In genomic region chr5:62111428-62111827, GRCh38 we compare ENCODE assay signal across 25 cellular contexts.
A peak's percentile ranks its signal among the peaks of the same experiment; 100 is the strongest.
DNase-seq lines count a peak whose midpoint lies in the region; ATAC-seq and TF ChIP-seq lines count a peak whose summit lies in the region.
"Had no signal": no experiment of that assay in that cellular context is flagged by ENCODE, and none has a peak within 500 bp of the region (broad histone marks: within the 10 kb centered on the region; RNA-seq: fewer than 3 reads in every experiment).

No MANE protein-coding gene starts in this region.

- no peak overlapping the region for H3K27ac Mint-ChIP-seq in glutamatergic neuron (ENCODE audit: unreplicated experiment)
- H3K27ac Mint-ChIP-seq: CD8-positive, alpha-beta T cell; GM23338 had no signal

- no peak for DNase-seq in SK-N-SH
- DNase-seq in GM23248 = peak; percentile 31
- peak; percentile 45 for DNase-seq in adipocyte (ENCODE audit: low read depth)
- no peak for DNase-seq in osteoblast (ENCODE audit: insufficient read length, low spot score, missing footprints)
- no peak for DNase-seq in nucleus accumbens (lab: John Stamatoyannopoulos, UW)
- no peak for DNase-seq in GM10248 (ENCODE audit: extremely low spot score)
- no peak for DNase-seq in glutamatergic neuron
- DNase-seq: 8988T; AML-193; C1 segment of cervical spinal cord; CD8-positive, alpha-beta T cell; KBM-7; NCI-H1105; NCI-H146; NCI-H2029; NCI-H345; NCI-H524; NCI-H774; NK-92 treated with Interleukin-12 subunit alpha and Interleukin-12 subunit beta, amount 100 ng/mL, for 24 hours; OCI-M1 had no signal

- H3K27me3 ChIP-seq in SK-N-SH (ENCODE audit: insufficient read depth) = no peaks in the 10 kb centered on the region
- H3K27me3 ChIP-seq in GM23248 (replicated peaks; ENCODE audit: insufficient read depth) = no peaks in the 10 kb centered on the region; the same call in 1 of the 2 replicates
- H3K27me3 ChIP-seq in adipocyte (replicated peaks; ENCODE audit: control insufficient read depth, insufficient read depth, low read length) = peaks cover 2% of the 10 kb centered on the region
- no peaks in the 10 kb centered on the region for H3K27me3 ChIP-seq in osteoblast (ENCODE audit: insufficient read depth, low read length)
- H3K27me3 ChIP-seq: SJSA1 had no signal

- ATAC-seq in SK-N-SH treated with all-trans-retinoic acid at 6 μM for 48 hours = no peak
- ATAC-seq: CD8-positive, alpha-beta T cell; GM23338; Right ventricle myocardium inferior had no signal

- H3K9me2 ChIP-seq in SK-N-SH (no peaks in the 10 kb centered on the region), GM23248 (ENCODE audit: insufficient read depth) (no peaks in the 10 kb centered on the region)

- no peaks in the 10 kb centered on the region for H4K20me1 ChIP-seq in SK-N-SH (ENCODE audit: insufficient read depth)
- H4K20me1 ChIP-seq in GM23248 (ENCODE audit: insufficient read depth) = no peaks in the 10 kb centered on the region
- H4K20me1 ChIP-seq in osteoblast (ENCODE audit: insufficient read depth, low read length) = no peaks in the 10 kb centered on the region

- H3K4me1 ChIP-seq in SK-N-SH (ENCODE audit: control insufficient read depth in 1 of 2, insufficient read depth in 2 of 2, low read depth in 1 of 2, low read length in 1 of 2) = no peaks in the 10 kb centered on the region
- peaks cover 17% of the 10 kb centered on the region for H3K4me1 ChIP-seq in GM23248 (ENCODE audit: insufficient read depth)
- H3K4me1 ChIP-seq in adipocyte (ENCODE audit: control insufficient read depth, insufficient read depth, low read length) = peaks cover 5% of the 10 kb centered on the region
- peaks cover 15% of the 10 kb centered on the region for H3K4me1 ChIP-seq in osteoblast (ENCODE audit: insufficient read depth, low read length)
- H3K4me1 ChIP-seq: HAP-1, SJSA1 had no signal

- H3K4me3 Mint-ChIP-seq in glutamatergic neuron (ENCODE audit: unreplicated experiment) = no peak overlapping the region
- H3K4me3 Mint-ChIP-seq: CD8-positive, alpha-beta T cell; GM23338 had no signal

- TF ChIP-seq EP300 in SK-N-SH (IDR thresholded peaks at IDR 0.05; ENCODE audit: borderline replicate concordance in 1 of 2, low read depth in 1 of 2, low read length in 1 of 2) = no peak

- no peaks in the 10 kb centered on the region for H3K9me3 ChIP-seq in SK-N-SH
- no peaks in the 10 kb centered on the region for H3K9me3 ChIP-seq in GM23248 (ENCODE audit: low read depth)
- no peaks in the 10 kb centered on the region for H3K9me3 ChIP-seq in adipocyte (ENCODE audit: control insufficient read depth, low read length)
- H3K9me3 ChIP-seq in osteoblast (ENCODE audit: low read depth, low read length) = no peaks in the 10 kb centered on the region
- H3K9me3 ChIP-seq: HAP-1, SJSA1 had no signal

- H3K27ac ChIP-seq in SK-N-SH (ENCODE audit: low read depth in 2 of 2, low read length in 1 of 2) (no peak overlapping the region), GM23248 (no peak overlapping the region), osteoblast (ENCODE audit: low read depth, low read length) (peak overlapping the region; percentile 45)
- H3K27ac ChIP-seq: SJSA1 had no signal

- H2AFZ ChIP-seq in SK-N-SH (ENCODE audit: low read depth) (no peak overlapping the region), GM23248 (no peak overlapping the region), osteoblast (ENCODE audit: low read length) (no peak overlapping the region)
- H2AFZ ChIP-seq: GM23338 had no signal

- in situ Hi-C loops in GM23248 (cut with MboI) = no loop called here

- H3K27me3 Mint-ChIP-seq in glutamatergic neuron (ENCODE audit: unreplicated experiment) = no peaks in the 10 kb centered on the region

- CTCF ChIA-PET in SK-N-SH (lab: Yijun Ruan, JAX) (interaction anchor here (0.9 kb wide), 1 partner anchor 8 kb away, joined by 3 read pairs; no protein-coding TSS in a partner anchor), GM10248 (lab: Yijun Ruan, JAX) (no interaction called here)

- H3K9ac ChIP-seq in SK-N-SH (no peak overlapping the region), GM23248 (no peak overlapping the region), adipocyte (ENCODE audit: low read length) (no peak overlapping the region)

- POLR2A ChIA-PET in SK-N-SH (lab: Yijun Ruan, JAX) (no interaction called here), GM10248 (lab: Yijun Ruan, JAX) (no interaction called here)

- H3F3A ChIP-seq in SK-N-SH (replicated peaks; ENCODE audit: insufficient read depth) (peaks cover 3% of the 10 kb centered on the region), GM23248 (ENCODE audit: insufficient read depth) (no peaks in the 10 kb centered on the region)

- H3K4me2 ChIP-seq in SK-N-SH (no peak overlapping the region), GM23248 (ENCODE audit: unreplicated experiment) (no peak overlapping the region), osteoblast (ENCODE audit: insufficient read depth, low read length) (no peak overlapping the region)
- H3K4me2 ChIP-seq: GM23338 had no signal

- TF ChIP-seq CTCF in SK-N-SH (IDR thresholded peaks at IDR 0.05) (no peak), osteoblast (IDR thresholded peaks at IDR 0.05; ENCODE audit: extremely low read depth, low read depth, low read length) (no peak), GM10248 (IDR thresholded peaks at IDR 0.05; ENCODE audit: control extremely low read depth, extremely low read depth, low read depth, missing control alignments) (no peak), glutamatergic neuron (IDR thresholded peaks at IDR 0.05; ENCODE audit: partially characterized antibody, unreplicated experiment) (no peak)

- H3K4me3 ChIP-seq in SK-N-SH (ENCODE audit: low read depth in 2 of 2, low read length in 1 of 2) (no peak overlapping the region), GM23248 (no peak overlapping the region), adipocyte (ENCODE audit: low read length) (no peak overlapping the region), osteoblast (ENCODE audit: insufficient read depth, low read length) (no peak overlapping the region)
- H3K4me3 ChIP-seq: GM23338, HAP-1, SJSA1 had no signal

- H3K4me1 Mint-ChIP-seq in glutamatergic neuron (ENCODE audit: low read depth, unreplicated experiment) = no peaks in the 10 kb centered on the region
- H3K4me1 Mint-ChIP-seq: GM23338 had no signal

- H3K36me3 Mint-ChIP-seq in glutamatergic neuron (ENCODE audit: unreplicated experiment) = no peaks in the 10 kb centered on the region
- H3K36me3 Mint-ChIP-seq: CD8-positive, alpha-beta T cell had no signal

- TF ChIP-seq RAD21 in SK-N-SH (IDR thresholded peaks at IDR 0.05; ENCODE audit: low read length) = no peak

- peaks cover 2% of the 10 kb centered on the region for H3K9me3 Mint-ChIP-seq in glutamatergic neuron (ENCODE audit: unreplicated experiment)
- H3K9me3 Mint-ChIP-seq: CD8-positive, alpha-beta T cell; GM23338 had no signal

- H3K36me3 ChIP-seq in SK-N-SH (replicated peaks in 1 of 2; ENCODE audit: control insufficient read depth in 1 of 2, insufficient read depth in 2 of 2, low read length in 1 of 2) = no peaks in the 10 kb centered on the region
- H3K36me3 ChIP-seq in GM23248 (ENCODE audit: low read depth) = no peaks in the 10 kb centered on the region
- no peaks in the 10 kb centered on the region for H3K36me3 ChIP-seq in adipocyte (ENCODE audit: control insufficient read depth, insufficient read depth, low read length, severe bottlenecking)
- no peaks in the 10 kb centered on the region for H3K36me3 ChIP-seq in osteoblast (ENCODE audit: insufficient read depth, low read length)
- H3K36me3 ChIP-seq: HAP-1, SJSA1 had no signal

- H3K79me2 ChIP-seq in SK-N-SH (ENCODE audit: insufficient read depth) (no peaks in the 10 kb centered on the region), GM23248 (ENCODE audit: insufficient read depth) (no peaks in the 10 kb centered on the region), osteoblast (ENCODE audit: insufficient read depth, low read length) (no peaks in the 10 kb centered on the region)

TF ChIP-seq in SK-N-SH treated with all-trans-retinoic acid at 6 μM for 48 hours, 23 proteins besides CTCF, POLR2A, EP300 and RAD21 (continues in another document):
- TF ChIP-seq POU6F1 (CRISPR knock-in tag; IDR thresholded peaks at IDR 0.05; ENCODE audit: borderline replicate concordance, low read depth) = no peak
- TF ChIP-seq CSDC2 (CRISPR knock-in tag; IDR thresholded peaks at IDR 0.05) = no peak
- TF ChIP-seq ZNF8 (CRISPR knock-in tag; IDR thresholded peaks at IDR 0.05) = no peak
- no peak for TF ChIP-seq TOX (CRISPR knock-in tag; IDR thresholded peaks at IDR 0.05; ENCODE audit: borderline replicate concordance)
- peak; percentile 50 for TF ChIP-seq ISL1 (CRISPR knock-in tag; IDR thresholded peaks at IDR 0.05)

TF ChIP-seq in SK-N-SH, 30 proteins besides CTCF, POLR2A, EP300 and RAD21 (continues in another document):
- TF ChIP-seq MXI1 (IDR thresholded peaks at IDR 0.05; ENCODE audit: low read depth, low read length) (no peak), PBX3 (IDR thresholded peaks at IDR 0.05) (no peak), CHD2 (IDR thresholded peaks at IDR 0.05; ENCODE audit: low read length, partially characterized antibody) (no peak), FOXM1 (IDR thresholded peaks at IDR 0.05; ENCODE audit: low read depth) (no peak), TCF12 (IDR thresholded peaks at IDR 0.05) (no peak), RXRA (IDR thresholded peaks at IDR 0.05; ENCODE audit: borderline replicate concordance, low read depth) (no peak), ZBTB33 (IDR thresholded peaks at IDR 0.05; ENCODE audit: borderline replicate concordance, low read depth) (no peak), NRF1 (IDR thresholded peaks at IDR 0.05; ENCODE audit: low read depth, low read length) (no peak)

Comparison
In these comparisons a context has a peak if more than half of its experiments do, and no peak if none do; other contexts are left out.
1. DNase-seq: peak in GM23248 (single experiment) and adipocyte (single experiment); none in SK-N-SH (single experiment), osteoblast (single experiment), nucleus accumbens (0 of 56), GM10248 (single experiment) and glutamatergic neuron (single experiment).